ENCODE assay signal across 36 cellular contexts in genomic region chr4:162787120-162787519, GRCh38.
"Had no signal": no experiment of that assay in that cellular context is flagged by ENCODE, and none has a peak within 500 bp of the region (broad histone marks: within the 10 kb centered on the region; RNA-seq: fewer than 3 reads in every experiment).

No MANE protein-coding gene starts in this region.

- H3K27me3 ChIP-seq: MG63 had no signal

- H3K4me3 ChIP-seq: MG63 had no signal

- H3K36me3 ChIP-seq: MG63 had no signal

- H3K9me3 ChIP-seq: MG63 had no signal

- DNase-seq: Karpas-422, Kasumi-1, MG63, MM.1S, MV-4-11, NCI-H1048, NCI-H1092, NCI-H1092 treated with DMSO at 0.1 percent for 48 hours, NCI-H1105, NCI-H1105 treated with DMSO at 0.1 percent for 48 hours, NCI-H1417, NCI-H1417 treated with DMSO at 0.1 percent for 48 hours, NCI-H1436, NCI-H1436 treated with DMSO at 0.1 percent for 48 hours, NCI-H146, NCI-H1694, NCI-H1694 treated with DMSO at 0.1 percent for 48 hours, NCI-H187, NCI-H187 treated with DMSO at 0.1 percent for 48 hours, NCI-H1930, NCI-H2029, NCI-H2029 treated with DMSO at 0.1 percent for 48 hours, NCI-H2081, NCI-H2081 treated with DMSO at 0.1 percent for 48 hours, NCI-H2107, NCI-H2171, NCI-H2171 treated with DMSO at 0.1 percent for 48 hours, NCI-H2227 treated with DMSO at 0.1 percent for 48 hours, NCI-H226, NCI-H345, NCI-H446, NCI-H446 treated with DMSO at 0.1 percent for 48 hours, NCI-H510A, NCI-H510A treated with DMSO at 0.1 percent for 48 hours, NCI-H524, NCI-H524 treated with DMSO at 0.1 percent for 48 hours had no signal
